In genomic region chr7:96718107-96719003, GRCh38 we compare ENCODE assay signal across 19 cellular contexts.
"Had no signal": no experiment of that assay in that cellular context is flagged by ENCODE, and none has a peak within 500 bp of the region (broad histone marks: within the 10 kb centered on the region; RNA-seq: fewer than 3 reads in every experiment).

No MANE protein-coding gene starts in this region.

- H3K36me3 ChIP-seq: esophagus squamous epithelium, gastroesophageal sphincter, left lung, lower lobe of right lung, suprapubic skin, tibial artery, upper lobe of left lung, uterus had no signal

- ATAC-seq: gastroesophageal sphincter; left lung; lower lobe of right lung; natural killer cell; right cardiac atrium; stimulated activated effector memory CD8-positive, alpha-beta T cell treated with anti-CD3 and anti-CD28 coated beads, Interleukin-12 subunit alpha, Interleukin-12 subunit beta, amount 100 ng/mL, for 72 hours; stimulated activated naive CD8-positive, alpha-beta T cell treated with anti-CD3 and anti-CD28 coated beads, Interleukin-15, Interleukin-2, amounts not matched to agents 100 U/mL and 50 U/mL, for 24 hours had no signal

- H3K27ac ChIP-seq: esophagus squamous epithelium, gastroesophageal sphincter, left lung, lower lobe of right lung, suprapubic skin, tibial artery, upper lobe of left lung, uterus had no signal

- DNase-seq: effector memory CD4-positive, alpha-beta T cell; esophagus squamous epithelium; foreskin fibroblast; glutamatergic neuron; kidney glomerular epithelial cell; left lung; lower lobe of right lung; natural killer cell; posterior cingulate gyrus; right cardiac atrium; stimulated activated CD4-positive, alpha-beta T cell treated with anti-CD3 and anti-CD28 coated beads, Interleukin-4, amount 100 ng/mL, for 1 hour; stimulated activated CD8-positive, alpha-beta memory T cell treated with anti-CD3 and anti-CD28 coated beads, Interleukin-4, amount 100 ng/mL, for 48 hours; stimulated activated naive CD8-positive, alpha-beta T cell treated with anti-CD3 and anti-CD28 coated beads, Interleukin-15, Interleukin-2, amounts not matched to agents 100 U/mL and 50 U/mL, for 24 hours; tibial artery; upper lobe of left lung; uterus had no signal

- H3K4me3 ChIP-seq: esophagus squamous epithelium, gastroesophageal sphincter, left lung, lower lobe of right lung, suprapubic skin, tibial artery, upper lobe of left lung, uterus had no signal

- H3K27me3 ChIP-seq: tibial artery, upper lobe of left lung, uterus had no signal

- H3K4me1 ChIP-seq: gastroesophageal sphincter, left lung, lower lobe of right lung, suprapubic skin, tibial artery, upper lobe of left lung, uterus had no signal

- H3K9me3 ChIP-seq: gastroesophageal sphincter, lower lobe of right lung, suprapubic skin, tibial artery, uterus had no signal
